ENCODE assay signal across 8 cellular contexts in the genomic region with DNA sequence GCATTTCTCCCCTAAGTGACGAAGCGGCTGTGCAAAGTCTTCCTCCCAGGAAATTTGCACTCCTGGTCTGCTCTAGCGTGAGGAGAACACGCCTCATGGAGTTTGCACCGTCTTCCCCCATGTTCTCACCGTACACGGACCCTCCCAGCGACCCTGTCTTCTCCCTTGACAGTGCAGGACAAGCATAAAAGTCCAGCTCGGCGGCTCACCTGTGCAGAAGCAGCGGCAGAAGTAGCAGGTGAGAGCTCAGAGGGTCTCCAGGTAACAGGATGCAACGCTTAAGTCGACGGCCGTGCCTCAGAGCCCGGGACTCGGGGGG. TPM values are rescaled to one million over a fixed set of nuclear protein-coding genes. Genes with fewer than 3 reads are reported as not detected.
DNase-seq lines count a peak whose midpoint lies in the region; ATAC-seq and TF ChIP-seq lines count a peak whose summit lies in the region.

No MANE protein-coding gene starts in this region.

- H3K4me1 ChIP-seq in DOHH2 (ENCODE audit: control insufficient read depth, low read length) (peaks cover 41% of the 10 kb centered on the region), muscle layer of duodenum (ENCODE audit: control insufficient read depth in 1 of 2, insufficient read depth in 2 of 2, low read length in 2 of 2) (no peaks in the 10 kb centered on the region)

- H3K27ac ChIP-seq in DOHH2 (ENCODE audit: low read depth, low read length) (peak overlapping the region; percentile 100), muscle layer of duodenum (ENCODE audit: low read length) (no peak overlapping the region)

- H3K9me3 ChIP-seq in DOHH2 (ENCODE audit: control insufficient read depth, insufficient read depth, low read length) (no peaks in the 10 kb centered on the region), muscle layer of duodenum (ENCODE audit: control insufficient read depth in 1 of 2, low read length in 2 of 2) (no peaks in the 10 kb centered on the region)

- H3K4me3 ChIP-seq in DOHH2 (ENCODE audit: low read length) (peak overlapping the region; percentile 100), muscle layer of duodenum (ENCODE audit: low read depth in 1 of 2, low read length in 2 of 2) (peak overlapping the region; percentile 46 to 58)

- H3K4me1 Mint-ChIP-seq in T-cell, result peaks cover 17 to 24% (median 21%) of the 10 kb centered on the region in 3 donors

- H3K27me3 Mint-ChIP-seq in T-cell, result no peaks in the 10 kb centered on the region

- POLR2A ChIA-PET in T-cell (lab: Charles Lee), result no interaction called here

- H3K79me2 ChIP-seq in DOHH2 (ENCODE audit: control insufficient read depth, low read length), result peaks cover 45% of the 10 kb centered on the region

- H3K4me2 ChIP-seq in DOHH2 (ENCODE audit: low read length), result peak overlapping the region; percentile 67

- H3K9me3 Mint-ChIP-seq in T-cell, result no peaks in the 10 kb centered on the region

- H4K20me1 ChIP-seq in DOHH2 (ENCODE audit: control insufficient read depth, insufficient read depth, low read depth, low read length), result peaks cover 4% of the 10 kb centered on the region; the same call in 1 of the 2 replicates

- H3K36me3 ChIP-seq in DOHH2 (ENCODE audit: control insufficient read depth, low read length), result peaks cover 40% of the 10 kb centered on the region
- no peaks in the 10 kb centered on the region for H3K36me3 ChIP-seq in muscle layer of duodenum (ENCODE audit: control insufficient read depth in 1 of 2, insufficient read depth in 2 of 2, low read length in 2 of 2)

- H3K4me3 Mint-ChIP-seq in T-cell, result peak overlapping the region; percentile 90 to 98 (median 92)

- H3K9me2 ChIP-seq in DOHH2 (replicated peaks; ENCODE audit: control insufficient read depth, low read length), result no peaks in the 10 kb centered on the region

- peak overlapping the region; percentile 98 to 100 for H3K27ac Mint-ChIP-seq in T-cell

- CTCF ChIA-PET in T-cell (lab: Charles Lee), result no interaction called here

- peaks cover 17% of the 10 kb centered on the region for H3K36me3 Mint-ChIP-seq in T-cell

- TF ChIP-seq CTCF in DOHH2 (IDR thresholded peaks at IDR 0.05; ENCODE audit: low read depth, low read length, poor library complexity, severe bottlenecking), result no peak

- H3K27me3 ChIP-seq in DOHH2 (ENCODE audit: control insufficient read depth, low read length) (no peaks in the 10 kb centered on the region), muscle layer of duodenum (ENCODE audit: low read depth, low read length) (no peaks in the 10 kb centered on the region)

- peaks cover 37% of the 10 kb centered on the region for H3F3A ChIP-seq in DOHH2 (ENCODE audit: control insufficient read depth, insufficient read depth)

- DNase-seq in T-cell (peak in 6 of 34 experiments; percentile 15 to 33 (median 22)), hippocampal formation (lab: John Stamatoyannopoulos, UW) (no peak), cerebellar cortex (ENCODE audit: low spot score) (no peak)

- ATAC-seq in HG02610 (IDR thresholded peaks at IDR 0.05; ENCODE audit: unreplicated experiment) (peak; percentile 11), T-cell (replicated peaks in 1 of 4) (peak; percentile 25 to 36 (median 28)), HG02798 (IDR thresholded peaks at IDR 0.05; ENCODE audit: poor library complexity, unreplicated experiment) (no peak), GM21381 (IDR thresholded peaks at IDR 0.05; ENCODE audit: unreplicated experiment) (no peak)

RNA-seq across cellular contexts. Expression of gene P2RY8, which starts 0.3 kb away (rescaled TPM):
- 100 to 1,000 TPM; 114 to 219 (median 182) TPM for total RNA-seq in T-cell

RNA-seq across cellular contexts. Expression of gene AKAP17A, which starts 54.7 kb away (rescaled TPM):
- 100 to 1,000 TPM; 120 to 162 (median 155) TPM for total RNA-seq in T-cell

Comparison
In these comparisons a context has a peak if more than half of its experiments do, and no peak if none do; other contexts are left out.
1. ATAC-seq: peak in HG02610 (single experiment) and T-cell (4 of 4); none in HG02798 (single experiment) and GM21381 (single experiment).